In genomic region chr1:54809496-54810074, GRCh38 we compare ENCODE assay signal across 19 cellular contexts. TPM values are rescaled to one million over a fixed set of nuclear protein-coding genes. Genes with fewer than 3 reads are reported as not detected.
DNase-seq lines count a peak whose midpoint lies in the region; TF ChIP-seq lines count a peak whose summit lies in the region.
"Had no signal": no experiment of that assay in that cellular context is flagged by ENCODE, and none has a peak within 500 bp of the region (broad histone marks: within the 10 kb centered on the region; RNA-seq: fewer than 3 reads in every experiment).

No MANE protein-coding gene starts in this region.

- TF ChIP-seq CTCF in chondrocyte (IDR thresholded peaks at IDR 0.05) (no peak), suprapubic skin (IDR thresholded peaks at IDR 0.05) (no peak)

- H3K18ac ChIP-seq in mesenchymal stem cell (ENCODE audit: low read depth in 1 of 2, low read length in 2 of 2) = no peak overlapping the region

- no peaks in the 10 kb centered on the region for H3K36me3 Mint-ChIP-seq in chondrocyte (ENCODE audit: low read depth)
- H3K36me3 Mint-ChIP-seq: activated naive CD4-positive, alpha-beta T cell treated with anti-CD3 and anti-CD28 coated beads, Interleukin-2, amount 10 ng/mL, durations not matched to agents 7 days and 5 days had no signal

- H2BK12ac ChIP-seq in mesenchymal stem cell (ENCODE audit: low read length in 2 of 2) = no peak overlapping the region

- peak; percentile 45 for DNase-seq in LoVo (ENCODE audit: low spot score)
- peak; percentile 39 for DNase-seq in chondrocyte (ENCODE audit: low spot score)
- DNase-seq in mesenchymal stem cell = no peak
- peak; percentile 24 to 37 for DNase-seq in suprapubic skin (ENCODE audit: low spot score in 2 of 2)
- DNase-seq in kidney tubule cell (ENCODE audit: low spot score) = no peak
- no peak for DNase-seq in DMS153 (lab: John Stamatoyannopoulos, UW)
- DNase-seq in NCI-H146 treated with DMSO at 0.1 percent for 48 hours (lab: John Stamatoyannopoulos, UW; ENCODE audit: unreplicated experiment) = no peak

- H3K4ac ChIP-seq in mesenchymal stem cell (ENCODE audit: low read depth in 1 of 2, low read length in 2 of 2) = no peak overlapping the region

- no peak overlapping the region for H2BK15ac ChIP-seq in mesenchymal stem cell (ENCODE audit: low read depth, poor library complexity, severe bottlenecking)

- H3K27ac Mint-ChIP-seq in chondrocyte (ENCODE audit: unreplicated experiment) = no peak overlapping the region
- H3K27ac Mint-ChIP-seq: activated naive CD4-positive, alpha-beta T cell treated with anti-CD3 and anti-CD28 coated beads, Interleukin-2, amount 10 ng/mL, durations not matched to agents 7 days and 5 days; activated T-cell treated with anti-CD3 and anti-CD28 coated beads, Interleukin-2, amount 50 U/mL, for 72 hours; CD4-positive, alpha-beta T cell; HFFc6 had no signal

- H3K27ac ChIP-seq in mesenchymal stem cell (ENCODE audit: low read length, poor library complexity, severe bottlenecking) (no peak overlapping the region), suprapubic skin (no peak overlapping the region)
- H3K27ac ChIP-seq: brain microvascular endothelial cell, heart left ventricle, PC-9, skin epidermis, tibial nerve had no signal

- no peak overlapping the region for H3K4me3 Mint-ChIP-seq in chondrocyte (ENCODE audit: unreplicated experiment)
- H3K4me3 Mint-ChIP-seq: activated naive CD4-positive, alpha-beta T cell treated with anti-CD3 and anti-CD28 coated beads, Interleukin-2, amount 10 ng/mL, durations not matched to agents 7 days and 5 days; activated T-cell treated with anti-CD3 and anti-CD28 coated beads, Interleukin-2, amount 50 U/mL, for 72 hours; CD4-positive, alpha-beta T cell; HFFc6 had no signal

- no peak overlapping the region for H4K91ac ChIP-seq in mesenchymal stem cell (ENCODE audit: low read length)

- no peaks in the 10 kb centered on the region for H3K9me3 Mint-ChIP-seq in chondrocyte (ENCODE audit: low read depth)
- H3K9me3 Mint-ChIP-seq: activated naive CD4-positive, alpha-beta T cell treated with anti-CD3 and anti-CD28 coated beads, Interleukin-2, amount 10 ng/mL, durations not matched to agents 7 days and 5 days; activated T-cell treated with anti-CD3 and anti-CD28 coated beads, Interleukin-2, amount 50 U/mL, for 72 hours; CD4-positive, alpha-beta T cell; HFFc6 had no signal

- H3K14ac ChIP-seq in mesenchymal stem cell (ENCODE audit: low read length in 2 of 2) = no peak overlapping the region

- peak overlapping the region; percentile 48 for H3K9ac ChIP-seq in mesenchymal stem cell (ENCODE audit: low read length)

- H3K9me3 ChIP-seq in mesenchymal stem cell (ENCODE audit: control insufficient read depth, low read length) (no peaks in the 10 kb centered on the region), suprapubic skin (no peaks in the 10 kb centered on the region)
- H3K9me3 ChIP-seq: heart left ventricle, tibial nerve had no signal

- H3K4me1 ChIP-seq in mesenchymal stem cell (ENCODE audit: control insufficient read depth, insufficient read depth, low read depth, low read length) (peaks cover 12% of the 10 kb centered on the region), suprapubic skin (peaks cover 11% of the 10 kb centered on the region)
- H3K4me1 ChIP-seq: tibial nerve had no signal

- no peaks in the 10 kb centered on the region for H3K27me3 Mint-ChIP-seq in chondrocyte (ENCODE audit: low read depth)
- H3K27me3 Mint-ChIP-seq: activated naive CD4-positive, alpha-beta T cell treated with anti-CD3 and anti-CD28 coated beads, Interleukin-2, amount 10 ng/mL, durations not matched to agents 7 days and 5 days; CD4-positive, alpha-beta T cell had no signal

- no peak overlapping the region for H2AFZ ChIP-seq in mesenchymal stem cell (ENCODE audit: low read depth, low read length)
- H2AFZ ChIP-seq: PC-9 had no signal

- no peak overlapping the region for H3K4me2 ChIP-seq in mesenchymal stem cell (ENCODE audit: low read length, poor library complexity, severe bottlenecking)
- H3K4me2 ChIP-seq: PC-9 had no signal

- H4K8ac ChIP-seq in mesenchymal stem cell (ENCODE audit: low read length) = no peak overlapping the region

- peaks cover 7 to 8% of the 10 kb centered on the region in 2 experiments for H3K27me3 ChIP-seq in mesenchymal stem cell (ENCODE audit: control insufficient read depth in 1 of 2, insufficient read depth in 1 of 2, low read length in 2 of 2)
- H3K27me3 ChIP-seq in suprapubic skin = no peaks in the 10 kb centered on the region
- H3K27me3 ChIP-seq: brain microvascular endothelial cell, tibial nerve had no signal

- no peak overlapping the region for H2BK5ac ChIP-seq in mesenchymal stem cell (ENCODE audit: low read depth, low read length, poor library complexity, severe bottlenecking)

- no peak overlapping the region for H2AK5ac ChIP-seq in mesenchymal stem cell (ENCODE audit: low read length, severe bottlenecking)

- H3K23ac ChIP-seq in mesenchymal stem cell (ENCODE audit: low read length in 2 of 2) = no peak overlapping the region

- no peaks in the 10 kb centered on the region for H3K36me3 ChIP-seq in mesenchymal stem cell (ENCODE audit: control insufficient read depth in 1 of 2, insufficient read depth in 2 of 2, low read depth in 1 of 2, low read length in 2 of 2)
- no peaks in the 10 kb centered on the region for H3K36me3 ChIP-seq in suprapubic skin
- H3K36me3 ChIP-seq: brain microvascular endothelial cell, heart left ventricle, tibial nerve had no signal

- WGBS in mesenchymal stem cell = 75% methylated on average over 3 of the region's 3 CpGs
- WGBS in suprapubic skin = 59% methylated on average over 3 of the region's 3 CpGs

- no peak for TF ChIP-seq POLR2A in suprapubic skin (IDR thresholded peaks at IDR 0.05)

- no peak overlapping the region for H2BK120ac ChIP-seq in mesenchymal stem cell (ENCODE audit: low read depth, low read length)

- no peak overlapping the region for H3K4me3 ChIP-seq in mesenchymal stem cell (ENCODE audit: insufficient read depth in 1 of 2, low read depth in 1 of 2, low read length in 2 of 2)
- H3K4me3 ChIP-seq in suprapubic skin = no peak overlapping the region
- H3K4me3 ChIP-seq: heart left ventricle, PC-9, skin epidermis, tibial nerve had no signal

- no peaks in the 10 kb centered on the region for H3K4me1 Mint-ChIP-seq in chondrocyte (ENCODE audit: low read depth)

- TF ChIP-seq EP300 in suprapubic skin (IDR thresholded peaks at IDR 0.05) = no peak

- H3K79me1 ChIP-seq in mesenchymal stem cell (replicated peaks; ENCODE audit: low read length, poor library complexity, severe bottlenecking) = no peaks in the 10 kb centered on the region

RNA-seq across cellular contexts. Expression of gene TTC22, which starts 8.5 kb away (rescaled TPM):
- not detected in 3 replicates for total RNA-seq in chondrocyte
- polyA plus RNA-seq in mesenchymal stem cell (2013, experiment 1 of 2) = not detected
- polyA plus RNA-seq in mesenchymal stem cell (2013, experiment 2 of 2) = not detected
- total RNA-seq in suprapubic skin = 10 to 100 TPM; 37.4 to 64.0 (median 58.0) TPM
- total RNA-seq: fibroblast of villous mesenchyme, HFFc6, LHCN-M2, pulmonary artery endothelial cell, tibial nerve had no signal

RNA-seq across cellular contexts. Expression of gene PARS2, which starts 45.3 kb away (rescaled TPM):
- total RNA-seq in chondrocyte = 3.2 to 4.2 TPM (median 4.0 TPM) in 3 replicates
- polyA plus RNA-seq in mesenchymal stem cell (2013, experiment 1 of 2) = 3.6 TPM
- polyA plus RNA-seq in mesenchymal stem cell (2013, experiment 2 of 2) = 3.5 TPM
- 1 to 10 TPM; 3.2 to 8.7 (median 5.8) TPM for total RNA-seq in suprapubic skin
- total RNA-seq: CD4-positive, alpha-beta T cell had no signal

Comparison
In these comparisons a context has a peak if more than half of its experiments do, and no peak if none do; other contexts are left out.
1. DNase-seq: peak in LoVo (single experiment), chondrocyte (single experiment) and suprapubic skin (2 of 2); none in mesenchymal stem cell (single experiment), kidney tubule cell (single experiment), DMS153 (single experiment) and NCI-H146 treated with DMSO at 0.1 percent for 48 hours (single experiment).
2. RNA of gene TTC22, which starts 8.5 kb away (total RNA-seq): 37.4 to 64.0 TPM in suprapubic skin; not detected in chondrocyte; every median in the first group is over 10 times any median in the second.